In genomic region chr17:12521416-12521815, GRCh38 we compare ENCODE assay signal across 29 cellular contexts.
"Had no signal": no experiment of that assay in that cellular context is flagged by ENCODE, and none has a peak within 500 bp of the region (broad histone marks: within the 10 kb centered on the region; RNA-seq: fewer than 3 reads in every experiment).

No MANE protein-coding gene starts in this region.

- DNase-seq: activated CD4-positive, alpha-beta T cell treated with anti-CD3 and anti-CD28 coated beads for 48 hours; activated CD4-positive, alpha-beta T cell treated with anti-CD3 and anti-CD28 coated beads, Interleukin-2, amount 50 U/mL, for 48 hours; activated CD8-positive, alpha-beta memory T cell treated with anti-CD3 and anti-CD28 coated beads, Interleukin-2, amount 50 U/mL, for 4 hours; activated gamma-delta T cell; activated naive CD4-positive, alpha-beta T cell treated with anti-CD3 and anti-CD28 coated beads, Interleukin-2, amount 10 ng/mL, durations not matched to agents 7 days and 5 days; activated T-cell treated with anti-CD3 and anti-CD28 coated beads, Interleukin-2, amount 50 U/mL, for 1 hour; amygdala; central memory CD4-positive, alpha-beta T cell; dermis blood vessel endothelial cell; effector CD8-positive, alpha-beta T cell; gastrocnemius medialis; hippocampal formation; immature natural killer cell; kidney; left colon; mammary epithelial cell; naive thymus-derived CD4-positive, alpha-beta T cell; psoas muscle; spleen; stimulated activated naive CD4-positive, alpha-beta T cell; SW 1271; T-helper 9 cell; upper lobe of left lung; WERI-Rb-1 had no signal

- H3K79me2 ChIP-seq: parathyroid adenoma had no signal

- ATAC-seq: activated CD4-positive, CD25-positive, alpha-beta regulatory T cell treated with anti-CD3 and anti-CD28 coated beads, Interleukin-2, amount 50 U/mL, for 24 hours; gastrocnemius medialis; left colon; naive thymus-derived CD4-positive, alpha-beta T cell; psoas muscle had no signal

- H3K4me3 ChIP-seq: breast epithelium, gastrocnemius medialis, psoas muscle, right atrium auricular region, spleen, upper lobe of left lung had no signal

- H3K4me1 ChIP-seq: breast epithelium, gastrocnemius medialis, parathyroid adenoma, psoas muscle had no signal

- H3K9me3 ChIP-seq: breast epithelium, gastrocnemius medialis, psoas muscle, right atrium auricular region, spleen, upper lobe of left lung had no signal

- H3K27me3 ChIP-seq: breast epithelium, gastrocnemius medialis, right atrium auricular region, spleen, upper lobe of left lung had no signal

- H3K27ac ChIP-seq: breast epithelium, epithelial cell of prostate, gastrocnemius medialis, parathyroid adenoma, psoas muscle, right atrium auricular region, spleen, upper lobe of left lung, WERI-Rb-1 had no signal

- H3K36me3 ChIP-seq: breast epithelium, gastrocnemius medialis, right atrium auricular region, spleen, upper lobe of left lung, WERI-Rb-1 had no signal

- H3K9ac ChIP-seq: parathyroid adenoma had no signal

- H2AFZ ChIP-seq: parathyroid adenoma had no signal
